Comparison of ENCODE assay signal across 8 cellular contexts in genomic region chr16:67530013-67530939, GRCh38. TPM values are rescaled to one million over a fixed set of nuclear protein-coding genes. Genes with fewer than 3 reads are reported as not detected.
DNase-seq lines count a peak whose midpoint lies in the region; ATAC-seq and TF ChIP-seq lines count a peak whose summit lies in the region.

No MANE protein-coding gene starts in this region.

- peaks cover 50% of the 10 kb centered on the region for H3K27me3 Mint-ChIP-seq in activated CD8-positive, alpha-beta T cell treated with anti-CD3 and anti-CD28 coated beads, Interleukin-2, amount 10 ng/mL, durations not matched to agents 7 days and 5 days (ENCODE audit: low read depth)
- H3K27me3 Mint-ChIP-seq in natural killer cell treated with Interleukin-12 subunit alpha and Interleukin-12 subunit beta and Interleukin-15 and Interleukin-18, amount 100 ng/mL, for 72 hours: peaks cover 0 to 4% of the 10 kb centered on the region in 2 donors

- peaks cover 20% of the 10 kb centered on the region for H3K4me1 Mint-ChIP-seq in activated CD8-positive, alpha-beta T cell treated with anti-CD3 and anti-CD28 coated beads, Interleukin-2, amount 10 ng/mL, durations not matched to agents 7 days and 5 days (ENCODE audit: low read depth)
- H3K4me1 Mint-ChIP-seq in natural killer cell treated with Interleukin-12 subunit alpha and Interleukin-12 subunit beta and Interleukin-15 and Interleukin-18, amount 100 ng/mL, for 72 hours (ENCODE audit: low read depth in 2 of 2): peaks cover 22 to 24% of the 10 kb centered on the region in 2 donors

- no peaks in the 10 kb centered on the region for H3K9me3 Mint-ChIP-seq in activated CD8-positive, alpha-beta T cell treated with anti-CD3 and anti-CD28 coated beads, Interleukin-2, amount 10 ng/mL, durations not matched to agents 7 days and 5 days (ENCODE audit: insufficient read depth)
- no peaks in the 10 kb centered on the region for H3K9me3 Mint-ChIP-seq in natural killer cell treated with Interleukin-12 subunit alpha and Interleukin-12 subunit beta and Interleukin-15 and Interleukin-18, amount 100 ng/mL, for 72 hours

- no peak for TF ChIP-seq CTCF in foreskin fibroblast (IDR thresholded peaks at IDR 0.05; ENCODE audit: low read depth, low read length)

- peak; percentile 35 for ATAC-seq in HG03135 (IDR thresholded peaks at IDR 0.05; ENCODE audit: unreplicated experiment)
- ATAC-seq in activated CD8-positive, alpha-beta T cell treated with anti-CD3 and anti-CD28 coated beads, Interleukin-2, amount 10 ng/mL, durations not matched to agents 7 days and 5 days: peak; percentile 9
- peak; percentile 45 to 70 for ATAC-seq in natural killer cell treated with Interleukin-12 subunit alpha and Interleukin-12 subunit beta and Interleukin-15 and Interleukin-18, amount 100 ng/mL, for 72 hours

- POLR2A ChIA-PET in activated CD8-positive, alpha-beta T cell treated with anti-CD3 and anti-CD28 coated beads, Interleukin-2, amount 10 ng/mL, durations not matched to agents 7 days and 5 days (lab: Charles Lee): interaction anchor here (1.4 kb wide), 1 partner anchor 9 kb away, joined by 6 read pairs; no protein-coding TSS in a partner anchor

- H3K4me3 Mint-ChIP-seq in activated CD8-positive, alpha-beta T cell treated with anti-CD3 and anti-CD28 coated beads, Interleukin-2, amount 10 ng/mL, durations not matched to agents 7 days and 5 days: peak overlapping the region; percentile 44
- peak overlapping the region; percentile 83 for H3K4me3 Mint-ChIP-seq in natural killer cell treated with Interleukin-12 subunit alpha and Interleukin-12 subunit beta and Interleukin-15 and Interleukin-18, amount 100 ng/mL, for 72 hours

- H3K4me3 ChIP-seq in foreskin fibroblast (ENCODE audit: low read depth in 1 of 2, low read length in 2 of 2): peak overlapping the region; percentile 90 to 95

- CTCF ChIA-PET in activated CD8-positive, alpha-beta T cell treated with anti-CD3 and anti-CD28 coated beads, Interleukin-2, amount 10 ng/mL, durations not matched to agents 7 days and 5 days (lab: Charles Lee): interaction anchor here (0.7 to 5.6 kb wide), 6 partner anchors 9 to 115 kb away, joined by 3 to 80 read pairs (median 3); partner anchors contain the start of genes CARMIL2 and CTCF

- peaks cover 3% of the 10 kb centered on the region for H3K36me3 Mint-ChIP-seq in activated CD8-positive, alpha-beta T cell treated with anti-CD3 and anti-CD28 coated beads, Interleukin-2, amount 10 ng/mL, durations not matched to agents 7 days and 5 days (ENCODE audit: low read depth)
- no peaks in the 10 kb centered on the region for H3K36me3 Mint-ChIP-seq in natural killer cell treated with Interleukin-12 subunit alpha and Interleukin-12 subunit beta and Interleukin-15 and Interleukin-18, amount 100 ng/mL, for 72 hours

- DNase-seq in activated CD4-positive, alpha-beta T cell treated with anti-CD3 and anti-CD28 coated beads for 48 hours: peak; percentile 31
- no peak for DNase-seq in activated CD4-positive, alpha-beta T cell treated with anti-CD3 and anti-CD28 coated beads, Interleukin-2, amount 50 U/mL, for 1 hour
- no peak for DNase-seq in activated CD8-positive, alpha-beta T cell treated with anti-CD3 and anti-CD28 coated beads, Interleukin-2, amount 10 ng/mL, durations not matched to agents 7 days and 5 days
- DNase-seq in foreskin fibroblast (peak; percentile 75 to 90), NCI-H187 treated with DMSO at 0.1 percent for 48 hours (lab: John Stamatoyannopoulos, UW) (no peak), NCI-H2029 (lab: John Stamatoyannopoulos, UW) (no peak)
- peak; percentile 67 for DNase-seq in natural killer cell treated with Interleukin-12 subunit alpha and Interleukin-12 subunit beta and Interleukin-15 and Interleukin-18, amount 100 ng/mL, for 72 hours (ENCODE audit: low spot score)

- H3K27ac Mint-ChIP-seq in activated CD8-positive, alpha-beta T cell treated with anti-CD3 and anti-CD28 coated beads, Interleukin-2, amount 10 ng/mL, durations not matched to agents 7 days and 5 days: no peak overlapping the region
- H3K27ac Mint-ChIP-seq in natural killer cell treated with Interleukin-12 subunit alpha and Interleukin-12 subunit beta and Interleukin-15 and Interleukin-18, amount 100 ng/mL, for 72 hours: peak overlapping the region in 1 of 2 donors; percentile 92

RNA-seq across cellular contexts. Expression of gene RIPOR1, which starts 1.6 kb away (rescaled TPM):
- total RNA-seq in activated CD8-positive, alpha-beta T cell treated with anti-CD3 and anti-CD28 coated beads, Interleukin-2, amount 10 ng/mL, durations not matched to agents 7 days and 5 days: 10 to 100 TPM; 10.6 to 13.7 TPM
- total RNA-seq in natural killer cell treated with Interleukin-12 subunit alpha and Interleukin-12 subunit beta and Interleukin-15 and Interleukin-18, amount 100 ng/mL, for 72 hours: 10 to 100 TPM; 47.7 to 48.2 TPM

RNA-seq across cellular contexts. Expression of gene CTCF, which starts 32.0 kb away (rescaled TPM):
- total RNA-seq in activated CD8-positive, alpha-beta T cell treated with anti-CD3 and anti-CD28 coated beads, Interleukin-2, amount 10 ng/mL, durations not matched to agents 7 days and 5 days: 10 to 100 TPM; 77.4 to 79.8 TPM
- total RNA-seq in natural killer cell treated with Interleukin-12 subunit alpha and Interleukin-12 subunit beta and Interleukin-15 and Interleukin-18, amount 100 ng/mL, for 72 hours: 10 to 100 TPM; 54.3 to 72.4 TPM

RNA-seq across cellular contexts. Expression of gene AGRP, which starts 46.9 kb away (rescaled TPM):
- total RNA-seq in activated CD8-positive, alpha-beta T cell treated with anti-CD3 and anti-CD28 coated beads, Interleukin-2, amount 10 ng/mL, durations not matched to agents 7 days and 5 days: not detected
- not detected for total RNA-seq in natural killer cell treated with Interleukin-12 subunit alpha and Interleukin-12 subunit beta and Interleukin-15 and Interleukin-18, amount 100 ng/mL, for 72 hours

RNA-seq across cellular contexts. Expression of gene ATP6V0D1, which starts 49.3 kb away (rescaled TPM):
- total RNA-seq in activated CD8-positive, alpha-beta T cell treated with anti-CD3 and anti-CD28 coated beads, Interleukin-2, amount 10 ng/mL, durations not matched to agents 7 days and 5 days: 10 to 100 TPM; 52.7 to 58.1 TPM
- total RNA-seq in natural killer cell treated with Interleukin-12 subunit alpha and Interleukin-12 subunit beta and Interleukin-15 and Interleukin-18, amount 100 ng/mL, for 72 hours: 10 to 100 TPM; 66.9 to 85.5 TPM

Comparison
In these comparisons a context has a peak if more than half of its experiments do, and no peak if none do; other contexts are left out.
1. DNase-seq: peak in activated CD4-positive, alpha-beta T cell treated with anti-CD3 and anti-CD28 coated beads for 48 hours (single experiment), foreskin fibroblast (2 of 2) and natural killer cell treated with Interleukin-12 subunit alpha and Interleukin-12 subunit beta and Interleukin-15 and Interleukin-18, amount 100 ng/mL, for 72 hours (single experiment); none in activated CD4-positive, alpha-beta T cell treated with anti-CD3 and anti-CD28 coated beads, Interleukin-2, amount 50 U/mL, for 1 hour (single experiment), activated CD8-positive, alpha-beta T cell treated with anti-CD3 and anti-CD28 coated beads, Interleukin-2, amount 10 ng/mL, durations not matched to agents 7 days and 5 days (single experiment), NCI-H187 treated with DMSO at 0.1 percent for 48 hours (single experiment) and NCI-H2029 (single experiment).
2. Peak in every context shown above with its lines, with median percentiles within 50 percentile points of each other: ATAC-seq.